ENCODE assay signal across 5 cellular contexts in the genomic region with DNA sequence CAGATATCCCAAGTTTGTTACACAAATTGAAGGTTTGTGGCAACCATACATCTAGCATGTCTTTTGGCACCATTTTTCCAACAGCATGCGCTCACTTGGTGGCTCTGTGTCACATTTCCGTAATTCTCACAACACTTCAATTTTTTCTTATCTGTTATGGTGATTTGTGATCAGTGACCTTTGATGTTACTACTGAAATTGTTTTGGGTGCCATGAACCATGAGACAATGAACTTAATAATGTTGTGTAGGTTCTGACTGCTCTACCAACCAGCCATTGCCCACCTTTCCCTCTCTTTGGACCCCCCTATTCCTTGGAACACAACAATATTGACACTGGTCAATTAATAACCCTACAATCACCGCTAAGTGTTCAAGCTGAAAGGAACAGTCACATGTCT.
"Had no signal": no experiment of that assay in that cellular context is flagged by ENCODE, and none has a peak within 500 bp of the region (broad histone marks: within the 10 kb centered on the region; RNA-seq: fewer than 3 reads in every experiment).

No MANE protein-coding gene starts in this region.

- DNase-seq: H9, HCEC 1CT, KBM-7 had no signal

- H3K27ac Mint-ChIP-seq: GM23338 had no signal

- H3K4me3 Mint-ChIP-seq: GM23338, H9 had no signal

- ATAC-seq: GM23338 had no signal

- H3K27me3 Mint-ChIP-seq: IgD-negative memory B cell had no signal

- H3K4me3 ChIP-seq: GM23338 had no signal

- H3K9me3 Mint-ChIP-seq: GM23338, H9, IgD-negative memory B cell had no signal
